In the genomic region with DNA sequence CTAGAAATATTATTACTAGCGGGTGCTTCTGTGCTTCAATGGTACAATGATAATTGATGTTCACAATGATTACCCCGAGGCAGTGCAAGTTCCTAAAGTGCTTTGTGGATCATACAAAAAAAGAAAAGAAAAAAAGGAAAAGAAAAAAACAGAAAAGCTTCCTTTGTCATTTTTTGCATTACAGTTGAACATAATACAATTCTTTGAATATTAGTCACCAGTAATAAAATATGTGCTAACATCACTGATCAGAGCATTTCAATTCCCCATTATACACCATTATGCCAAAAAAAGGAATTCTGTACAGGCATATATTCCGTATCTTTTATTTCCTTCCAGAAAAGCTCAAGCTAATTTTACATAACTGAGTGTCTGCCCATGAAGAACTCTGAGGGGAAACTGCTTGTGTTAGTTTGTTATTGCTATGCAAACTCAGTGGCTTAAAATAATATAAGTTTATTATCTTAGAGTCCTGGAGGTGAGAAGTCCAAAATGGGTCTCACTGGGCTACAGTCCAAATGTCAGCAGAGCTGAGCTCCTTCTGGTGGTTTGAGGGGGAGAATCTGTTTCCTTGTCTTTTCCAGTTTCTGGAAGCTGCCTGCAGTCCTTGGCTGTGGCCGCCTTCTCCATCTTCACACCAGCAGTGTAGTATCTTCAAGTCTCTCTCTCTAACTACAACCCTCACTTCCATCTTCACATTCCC, we compare ENCODE assay signal across 1 cellular context.
TF ChIP-seq lines count a peak whose summit lies in the region.

No MANE protein-coding gene starts in this region.

TF ChIP-seq in SK-N-SH, 30 proteins besides CTCF, POLR2A, EP300 and RAD21 (continued from another document):
- TF ChIP-seq, protein P1, sequence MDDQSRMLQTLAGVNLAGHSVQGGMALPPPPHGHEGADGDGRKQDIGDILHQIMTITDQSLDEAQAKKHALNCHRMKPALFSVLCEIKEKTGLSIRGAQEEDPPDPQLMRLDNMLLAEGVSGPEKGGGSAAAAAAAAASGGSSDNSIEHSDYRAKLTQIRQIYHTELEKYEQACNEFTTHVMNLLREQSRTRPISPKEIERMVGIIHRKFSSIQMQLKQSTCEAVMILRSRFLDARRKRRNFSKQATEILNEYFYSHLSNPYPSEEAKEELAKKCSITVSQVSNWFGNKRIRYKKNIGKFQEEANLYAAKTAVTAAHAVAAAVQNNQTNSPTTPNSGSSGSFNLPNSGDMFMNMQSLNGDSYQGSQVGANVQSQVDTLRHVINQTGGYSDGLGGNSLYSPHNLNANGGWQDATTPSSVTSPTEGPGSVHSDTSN (IDR thresholded peaks at IDR 0.05) = peak; percentile 32; the same call in 1 of the 2 replicates
